ENCODE assay signal across 8 cellular contexts in the genomic region with DNA sequence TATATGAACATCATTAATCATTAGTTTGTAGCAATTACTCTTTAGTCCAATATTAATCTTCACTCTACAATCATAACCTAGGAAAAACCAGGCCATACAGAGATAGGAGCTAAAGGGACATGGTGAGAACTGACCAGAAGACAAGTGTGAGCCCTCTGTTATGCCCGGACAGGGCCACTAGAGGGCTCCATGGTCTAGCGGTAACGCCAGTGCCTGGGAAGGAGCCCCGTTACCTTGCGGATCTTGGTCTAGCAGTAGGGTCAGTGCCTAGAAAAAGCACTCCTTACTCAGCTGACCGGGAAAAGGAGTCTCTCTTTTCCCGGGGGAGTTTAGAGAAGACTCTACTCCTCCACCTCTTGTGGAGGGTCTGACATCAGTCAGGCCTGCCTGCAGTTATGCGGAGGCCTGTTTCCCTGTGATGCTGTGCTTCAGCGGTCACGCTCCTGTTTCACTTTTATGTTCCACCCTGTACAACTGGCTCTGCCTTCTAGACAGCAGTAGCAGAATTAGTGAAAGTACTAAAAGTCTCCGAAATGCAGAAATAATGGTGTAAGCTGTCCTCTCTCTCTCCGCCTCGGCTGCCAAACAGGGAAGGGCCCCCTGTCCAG. TPM values are rescaled to one million over a fixed set of nuclear protein-coding genes. Genes with fewer than 3 reads are reported as not detected.
DNase-seq lines count a peak whose midpoint lies in the region; ATAC-seq and TF ChIP-seq lines count a peak whose summit lies in the region.

No MANE protein-coding gene starts in this region.

- no TSS peak for BruUV-seq in Caco-2 (replicated peaks; lab: Mats Ljungman, UMichigan)
- BruUV-seq in IMR-90 (replicated peaks; lab: Mats Ljungman, UMichigan), result no TSS peak

- dilution Hi-C loops in IMR-90 (cut with HindIII; ENCODE audit: low sequenced_read_pairs, unreplicated experiment), result no loop called here

- H3K9me3 Mint-ChIP-seq in Caco-2 (ENCODE audit: unreplicated experiment), result no peaks in the 10 kb centered on the region

- intact Hi-C loops in Caco-2 (cut with micrococcal nuclease; ENCODE audit: unreplicated experiment) (loop anchor here (5.0 to 10.0 kb wide), 2 partner anchors 229 to 592 kb away; a partner anchor contains a TSS), IMR-90 (cut with micrococcal nuclease) (loop anchor here (1.0 to 10.0 kb wide), 6 partner anchors 69 to 591 kb away; a partner anchor contains a TSS)

- no peaks in the 10 kb centered on the region for H3K9me1 ChIP-seq in IMR-90 (ENCODE audit: insufficient read depth, low read length)

- H4K91ac ChIP-seq in IMR-90 (ENCODE audit: insufficient read depth, low read depth, low read length), result no peak overlapping the region

- H3K9me3 ChIP-seq in Caco-2 (no peaks in the 10 kb centered on the region), IMR-90 (ENCODE audit: control insufficient read depth, insufficient read depth, low read length) (no peaks in the 10 kb centered on the region; the same call in 1 of the 2 replicates), RWPE2 (ENCODE audit: severe bottlenecking) (no peaks in the 10 kb centered on the region), osteoblast (ENCODE audit: low read depth, low read length) (no peaks in the 10 kb centered on the region)

- H3K27me3 ChIP-seq in Caco-2 (replicated peaks; ENCODE audit: control insufficient read depth, insufficient read depth, low read length), result no peaks in the 10 kb centered on the region
- H3K27me3 ChIP-seq in IMR-90 (ENCODE audit: control insufficient read depth, insufficient read depth, low read length), result no peaks in the 10 kb centered on the region
- H3K27me3 ChIP-seq in RWPE2 (ENCODE audit: insufficient read depth, poor library complexity, severe bottlenecking), result peaks cover 3% of the 10 kb centered on the region
- H3K27me3 ChIP-seq in foreskin keratinocyte, result no peaks in the 10 kb centered on the region
- H3K27me3 ChIP-seq in osteoblast (ENCODE audit: insufficient read depth, low read length), result no peaks in the 10 kb centered on the region

- H3K14ac ChIP-seq in IMR-90 (replicated peaks; ENCODE audit: low read depth, low read length), result no peak overlapping the region

- H2AK5ac ChIP-seq in IMR-90 (ENCODE audit: low read depth, low read length), result no peak overlapping the region

- no peak overlapping the region for H3K4ac ChIP-seq in IMR-90 (ENCODE audit: low read depth, low read length)

- H2BK120ac ChIP-seq in IMR-90 (ENCODE audit: low read depth, low read length), result no peak overlapping the region

- no peak overlapping the region for H3K27ac Mint-ChIP-seq in Caco-2 (ENCODE audit: unreplicated experiment)

- no peaks in the 10 kb centered on the region for H3K79me2 ChIP-seq in osteoblast (ENCODE audit: insufficient read depth, low read length)

- H3K4me2 ChIP-seq in IMR-90 (ENCODE audit: low read depth, low read length), result peak overlapping the region; percentile 93
- peak overlapping the region; percentile 82 for H3K4me2 ChIP-seq in osteoblast (ENCODE audit: insufficient read depth, low read length)

- H3K56ac ChIP-seq in IMR-90 (ENCODE audit: extremely low read depth, insufficient read depth, low read length), result no peak overlapping the region

- H2BK20ac ChIP-seq in IMR-90 (ENCODE audit: low read depth, low read length), result no peak overlapping the region

- no peak overlapping the region for H2AK9ac ChIP-seq in IMR-90 (replicated peaks; ENCODE audit: low read depth, low read length, poor library complexity)

- TF ChIP-seq CTCF in Caco-2 (IDR thresholded peaks at IDR 0.05; ENCODE audit: insufficient read depth in 1 of 2, low read depth in 1 of 2, low read length in 1 of 2, severe bottlenecking in 1 of 2, unreplicated experiment in 1 of 2), result peak; percentile 64 to 78
- peak; percentile 72 for TF ChIP-seq CTCF in IMR-90 (conservative IDR thresholded peaks at IDR 0.05; ENCODE audit: low read depth, low read length)
- peak; percentile 86 for TF ChIP-seq CTCF in RWPE2 (IDR thresholded peaks at IDR 0.05; ENCODE audit: poor library complexity, severe bottlenecking)
- peak; percentile 81 for TF ChIP-seq CTCF in foreskin keratinocyte (conservative IDR thresholded peaks at IDR 0.05)
- peak; percentile 83 for TF ChIP-seq CTCF in osteoblast (IDR thresholded peaks at IDR 0.05; ENCODE audit: extremely low read depth, low read depth, low read length)

- TF ChIP-seq RAD21 in IMR-90 (IDR thresholded peaks at IDR 0.05; ENCODE audit: low read length), result peak; percentile 79

- H3K36me3 Mint-ChIP-seq in Caco-2 (ENCODE audit: insufficient read depth, unreplicated experiment), result no peaks in the 10 kb centered on the region

- peak; percentile 97 for ATAC-seq in IMR-90 (ENCODE audit: low read depth)
- ATAC-seq in RWPE2 (ENCODE audit: low read depth), result peak; percentile 61; the same call in 2 of the 3 replicates
- no peak for ATAC-seq in foreskin keratinocyte
- no peak for ATAC-seq in GM19397 (IDR thresholded peaks at IDR 0.05; ENCODE audit: unreplicated experiment)

- H3K79me1 ChIP-seq in IMR-90 (ENCODE audit: low read depth in 1 of 2, low read length in 2 of 2), result no peaks in the 10 kb centered on the region

- no peak overlapping the region for H3K9ac ChIP-seq in IMR-90 (ENCODE audit: low read depth, low read length)

- DNase-seq in Caco-2, result peak; percentile 50 to 68
- DNase-seq in IMR-90, result peak; percentile 54
- no peak for DNase-seq in RWPE2 (ENCODE audit: low spot score)
- DNase-seq in activated effector memory CD4-positive, alpha-beta T cell treated with Interleukin-2 at 50 U/mL for 16 hours, result peak; percentile 41
- peak in 1 of 2 donors; percentile 43 for DNase-seq in foreskin keratinocyte
- DNase-seq in osteoblast (ENCODE audit: insufficient read length, low spot score, missing footprints), result no peak
- peak; percentile 77 for DNase-seq in superior temporal gyrus (ENCODE audit: extremely low spot score)

- WGBS in IMR-90 (ENCODE audit: extremely low coverage in 2 of 2, insufficient read length in 1 of 2), 2 experiments, result 10% methylated on average over 2 of the region's 13 CpGs; no CpG with 5 or more reads in 1 of the 2 experiments

- H3K4me1 ChIP-seq in Caco-2 (no peaks in the 10 kb centered on the region), IMR-90 (ENCODE audit: control insufficient read depth, insufficient read depth, low read length) (no peaks in the 10 kb centered on the region), RWPE2 (ENCODE audit: insufficient read depth, poor library complexity, severe bottlenecking) (no peaks in the 10 kb centered on the region), foreskin keratinocyte (no peaks in the 10 kb centered on the region), osteoblast (ENCODE audit: insufficient read depth, low read length) (no peaks in the 10 kb centered on the region)

- no peak overlapping the region for H3K4me3 Mint-ChIP-seq in Caco-2 (ENCODE audit: unreplicated experiment)

- no peak overlapping the region for H4K5ac ChIP-seq in IMR-90 (ENCODE audit: low read depth, low read length)

- no peak overlapping the region for H3K4me3 ChIP-seq in Caco-2 (ENCODE audit: low read depth, low read length)
- peak overlapping the region; percentile 17 for H3K4me3 ChIP-seq in IMR-90 (ENCODE audit: insufficient read depth, low read depth, low read length)
- H3K4me3 ChIP-seq in RWPE2 (ENCODE audit: severe bottlenecking), result peak overlapping the region; percentile 8
- peak overlapping the region; percentile 66 for H3K4me3 ChIP-seq in osteoblast (ENCODE audit: insufficient read depth, low read length)

- in situ Hi-C loops in IMR-90 (cut with MboI; ENCODE audit: low sequenced_read_pairs), result loop anchor here (10.0 kb wide), 1 partner anchor 589 kb away; no protein-coding TSS in a partner anchor

- H3K23ac ChIP-seq in IMR-90 (ENCODE audit: low read depth, low read length), result no peak overlapping the region

- no peak overlapping the region for H2BK15ac ChIP-seq in IMR-90 (ENCODE audit: low read depth, low read length)

- H3K27ac ChIP-seq in IMR-90 (ENCODE audit: insufficient read depth, low read length) (no peak overlapping the region), RWPE2 (ENCODE audit: poor library complexity, severe bottlenecking) (no peak overlapping the region), foreskin keratinocyte (no peak overlapping the region), osteoblast (ENCODE audit: low read depth, low read length) (no peak overlapping the region)

- H2AFZ ChIP-seq in IMR-90 (replicated peaks; ENCODE audit: low read length, poor library complexity) (peak overlapping the region; percentile 86), osteoblast (ENCODE audit: low read length) (peak overlapping the region; percentile 96)

- H4K8ac ChIP-seq in IMR-90 (ENCODE audit: low read depth in 2 of 2, low read length in 2 of 2), result no peak overlapping the region

- POLR2A ChIA-PET in Caco-2 (lab: Charles Lee) (no interaction called here), IMR-90 (lab: Charles Lee; ENCODE audit: unreplicated experiment) (no interaction called here)

- no peak for TF ChIP-seq POLR2A in IMR-90 (IDR thresholded peaks at IDR 0.05; ENCODE audit: low read depth, low read length)

- H3K18ac ChIP-seq in IMR-90 (ENCODE audit: low read depth, low read length), result no peak overlapping the region

- H2BK5ac ChIP-seq in IMR-90 (ENCODE audit: low read depth, low read length, poor library complexity, severe bottlenecking), result no peak overlapping the region

- H4K20me1 ChIP-seq in IMR-90 (ENCODE audit: insufficient read depth, low read length) (no peaks in the 10 kb centered on the region), osteoblast (ENCODE audit: insufficient read depth, low read length) (no peaks in the 10 kb centered on the region)

- no peaks in the 10 kb centered on the region for H3K4me1 Mint-ChIP-seq in Caco-2 (ENCODE audit: low read depth, unreplicated experiment)

- H3K36me3 ChIP-seq in Caco-2 (ENCODE audit: control insufficient read depth, insufficient read depth, low read length) (no peaks in the 10 kb centered on the region), IMR-90 (ENCODE audit: control insufficient read depth, insufficient read depth, low read length) (no peaks in the 10 kb centered on the region), RWPE2 (ENCODE audit: low read depth) (no peaks in the 10 kb centered on the region), osteoblast (ENCODE audit: insufficient read depth, low read length) (no peaks in the 10 kb centered on the region)

- CTCF ChIA-PET in Caco-2 (lab: Charles Lee) (no interaction called here), IMR-90 (lab: Yijun Ruan, JAX) (interaction anchor here (0.6 to 1.6 kb wide), 8 partner anchors 11 to 301 kb away, joined by 3 to 4 read pairs (median 3); no protein-coding TSS in a partner anchor)

- peaks cover 4% of the 10 kb centered on the region for H3K27me3 Mint-ChIP-seq in Caco-2 (ENCODE audit: insufficient read depth, unreplicated experiment)

RNA-seq across cellular contexts. Expression of a gene that starts 13.8 kb away (rescaled TPM):
- not detected in 2 replicates for total RNA-seq in Caco-2 (2022)
- total RNA-seq in IMR-90 (2012; rRNA removed), result not detected in 2 replicates
- not detected in 2 replicates for polyA plus RNA-seq in IMR-90 (2012; rRNA removed)
- not detected in 2 replicates for polyA plus RNA-seq in IMR-90 (2012; cell fraction: cytosol; rRNA removed)
- polyA plus RNA-seq in IMR-90 (2012; cell fraction: nucleus; rRNA removed; ENCODE audit: low replicate concordance), result not detected in 2 replicates
- not detected in 2 replicates for total RNA-seq in foreskin keratinocyte
- polyA plus RNA-seq in foreskin keratinocyte, result not detected in 2 replicates
- total RNA-seq in osteoblast, result not detected in 2 replicates

RNA-seq across cellular contexts. Expression of a gene that starts 26.8 kb away (rescaled TPM):
- not detected in 2 replicates for total RNA-seq in Caco-2 (2022)
- total RNA-seq in IMR-90 (2012; rRNA removed), result not detected in 2 replicates
- not detected in 2 replicates for polyA plus RNA-seq in IMR-90 (2012; rRNA removed)
- 0.01 TPM in 1 of 2 replicates, not detected in the other for polyA plus RNA-seq in IMR-90 (2012; cell fraction: cytosol; rRNA removed)
- 0.02 TPM in 1 of 2 replicates, not detected in the other for polyA plus RNA-seq in IMR-90 (2012; cell fraction: nucleus; rRNA removed; ENCODE audit: low replicate concordance)
- total RNA-seq in foreskin keratinocyte, result not detected in 2 replicates
- not detected in 2 replicates for polyA plus RNA-seq in foreskin keratinocyte
- total RNA-seq in osteoblast, result not detected in 2 replicates

RNA-seq across cellular contexts. Expression of a gene that starts 45.1 kb away (rescaled TPM):
- not detected in 2 replicates for total RNA-seq in Caco-2 (2022)
- total RNA-seq in IMR-90 (2012; rRNA removed), result not detected in 2 replicates
- not detected in 2 replicates for polyA plus RNA-seq in IMR-90 (2012; rRNA removed)
- polyA plus RNA-seq in IMR-90 (2012; cell fraction: cytosol; rRNA removed), result not detected in 2 replicates
- polyA plus RNA-seq in IMR-90 (2012; cell fraction: nucleus; rRNA removed; ENCODE audit: low replicate concordance), result not detected in 2 replicates
- not detected in 2 replicates for total RNA-seq in foreskin keratinocyte
- polyA plus RNA-seq in foreskin keratinocyte, result not detected in 2 replicates
- total RNA-seq in osteoblast, result not detected in 2 replicates

Comparison
In these comparisons a context has a peak if more than half of its experiments do, and no peak if none do; other contexts are left out.
1. DNase-seq: peak in Caco-2 (2 of 2), IMR-90 (single experiment), activated effector memory CD4-positive, alpha-beta T cell treated with Interleukin-2 at 50 U/mL for 16 hours (single experiment) and superior temporal gyrus (single experiment); none in RWPE2 (single experiment) and osteoblast (single experiment).
2. ATAC-seq: peak in IMR-90 (single experiment) and RWPE2 (single experiment); none in foreskin keratinocyte (single experiment) and GM19397 (single experiment).
3. Peak in every context shown above with its lines, with median percentiles within 50 percentile points of each other: CTCF ChIP-seq.